1 cellular context compared by ENCODE assay signal in the genomic region with DNA sequence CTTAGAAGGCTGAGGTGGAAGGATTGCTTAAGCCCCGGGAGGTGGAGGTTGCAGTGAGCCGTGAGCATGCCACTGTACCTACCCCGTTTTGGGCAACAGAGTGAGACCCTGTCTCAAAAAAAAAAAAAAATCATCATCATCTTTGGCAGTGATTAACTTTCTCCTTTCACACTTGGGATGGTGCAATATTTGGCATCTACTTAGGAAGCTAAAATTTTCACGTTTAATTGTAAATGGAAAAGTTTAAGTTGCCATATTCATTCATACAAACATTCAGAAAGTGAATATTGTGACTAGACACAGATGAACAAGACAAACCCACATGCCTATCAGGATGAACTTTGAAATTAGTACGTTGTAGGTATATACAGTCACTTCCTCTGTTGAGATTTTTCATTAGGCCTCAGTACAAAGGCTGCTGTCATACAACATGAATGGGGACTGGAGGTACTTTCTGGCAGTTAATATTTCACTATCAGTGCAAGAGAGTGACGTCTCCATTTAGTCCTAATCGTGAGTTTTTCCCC.
TF ChIP-seq lines count a peak whose summit lies in the region.

No MANE protein-coding gene starts in this region.

TF ChIP-seq in HepG2, 621 proteins besides CTCF, POLR2A, EP300 and RAD21 (continued from another document):
- peak; percentile 75 for TF ChIP-seq NCOA2 (CRISPR knock-in tag; IDR thresholded peaks at IDR 0.05)
- TF ChIP-seq HNF4A (CRISPR knock-in tag; IDR thresholded peaks at IDR 0.05), result peak; percentile 94
